ENCODE assay signal across 8 cellular contexts in the genomic region with DNA sequence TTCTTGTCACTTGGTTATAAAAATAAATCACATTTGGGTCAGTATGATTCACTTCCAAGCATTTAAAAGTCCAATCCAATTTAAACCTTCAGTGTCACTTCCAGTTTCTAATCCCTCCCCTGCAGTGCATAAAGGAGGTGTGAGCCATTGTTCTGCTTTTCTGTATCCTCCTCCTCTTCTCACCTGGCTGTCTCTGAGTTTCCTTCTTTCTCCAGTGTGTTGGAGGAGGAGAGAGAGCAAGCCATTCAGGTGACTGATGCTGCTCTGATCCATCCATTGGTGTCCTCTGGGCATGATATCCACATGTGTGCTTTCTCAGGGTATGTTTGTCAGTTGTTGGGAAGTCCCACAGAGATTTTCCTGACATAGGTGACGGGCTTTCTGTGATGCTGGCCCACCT. TPM values are rescaled to one million over a fixed set of nuclear protein-coding genes. Genes with fewer than 3 reads are reported as not detected.
DNase-seq lines count a peak whose midpoint lies in the region; ATAC-seq and TF ChIP-seq lines count a peak whose summit lies in the region.

No MANE protein-coding gene starts in this region.

- peak overlapping the region; percentile 87 for H3K4me3 ChIP-seq in LNCaP clone FGC (ENCODE audit: low read depth, low read length)

- H3K36me3 Mint-ChIP-seq in central memory CD8-positive, alpha-beta T cell (ENCODE audit: insufficient read depth): peaks cover 17% of the 10 kb centered on the region
- peaks cover 43% of the 10 kb centered on the region for H3K36me3 Mint-ChIP-seq in nephron (ENCODE audit: low read depth)

- DNase-seq in Daoy (ENCODE audit: low read depth) (peak; percentile 1), LNCaP clone FGC (ENCODE audit: low read depth) (no peak), HUDEP-2 (lab: John Stamatoyannopoulos, UW; ENCODE audit: unreplicated experiment in 76 of 76) (no peak)
- DNase-seq in central memory CD8-positive, alpha-beta T cell (ENCODE audit: low spot score in 2 of 2): no peak
- DNase-seq in stimulated activated naive CD4-positive, alpha-beta T cell treated with Interleukin-2 at 50 U/mL for 16 hours (lab: John Stamatoyannopoulos, UW): no peak

- peaks cover 16% of the 10 kb centered on the region for H3K4me1 Mint-ChIP-seq in central memory CD8-positive, alpha-beta T cell
- H3K4me1 Mint-ChIP-seq in nephron: peaks cover 26% of the 10 kb centered on the region

- no peaks in the 10 kb centered on the region for H3K9me3 Mint-ChIP-seq in central memory CD8-positive, alpha-beta T cell
- peaks cover 4% of the 10 kb centered on the region for H3K9me3 Mint-ChIP-seq in nephron

- peak overlapping the region; percentile 41 for H3K27ac Mint-ChIP-seq in central memory CD8-positive, alpha-beta T cell (ENCODE audit: low read depth)
- peak overlapping the region; percentile 97 to 98 (median 97) for H3K27ac Mint-ChIP-seq in nephron

- H3K4me3 Mint-ChIP-seq in central memory CD8-positive, alpha-beta T cell: peak overlapping the region; percentile 91
- H3K4me3 Mint-ChIP-seq in nephron: peak overlapping the region; percentile 94 to 97 (median 97)

- TF ChIP-seq CTCF in LNCaP clone FGC (IDR thresholded peaks at IDR 0.05; ENCODE audit: control insufficient read depth, extremely low read depth, insufficient read depth): no peak
- TF ChIP-seq CTCF in nephron (IDR thresholded peaks at IDR 0.05; ENCODE audit: unreplicated experiment in 3 of 3): no peak

- ATAC-seq in central memory CD8-positive, alpha-beta T cell (replicated peaks; ENCODE audit: extremely low read depth, poor library complexity, severe bottlenecking): no peak
- ATAC-seq in GM18520 (IDR thresholded peaks at IDR 0.05; ENCODE audit: unreplicated experiment) (no peak), HG02870 (IDR thresholded peaks at IDR 0.05; ENCODE audit: unreplicated experiment) (no peak)

- no peaks in the 10 kb centered on the region for H3K27me3 Mint-ChIP-seq in central memory CD8-positive, alpha-beta T cell
- no peaks in the 10 kb centered on the region for H3K27me3 Mint-ChIP-seq in nephron (ENCODE audit: low read depth)

RNA-seq across cellular contexts. Expression of a gene that starts 1.2 kb away (rescaled TPM):
- total RNA-seq in Daoy (2014; rRNA removed; shearing (Covaris generic)): 42.1 and 56.9 TPM in 2 replicates

RNA-seq across cellular contexts. Expression of a gene that starts 37.7 kb away (rescaled TPM):
- 46.2 and 54.4 TPM in 2 replicates for total RNA-seq in Daoy (2014; rRNA removed; shearing (Covaris generic))

RNA-seq across cellular contexts. Expression of a gene that starts 56.1 kb away (rescaled TPM):
- 18.0 and 18.8 TPM in 2 replicates for total RNA-seq in Daoy (2014; rRNA removed; shearing (Covaris generic))
